Comparison of ENCODE assay signal across 8 cellular contexts in genomic region chr5:172777381-172778222, GRCh38. TPM values are rescaled to one million over a fixed set of nuclear protein-coding genes. Genes with fewer than 3 reads are reported as not detected.
DNase-seq lines count a peak whose midpoint lies in the region; ATAC-seq, FAIRE-seq and TF ChIP-seq lines count a peak whose summit lies in the region.

No MANE protein-coding gene starts in this region.

- H2AFZ ChIP-seq in keratinocyte (ENCODE audit: control insufficient read depth, low read length): no peak overlapping the region

- no peaks in the 10 kb centered on the region for H4K20me1 ChIP-seq in keratinocyte (ENCODE audit: control insufficient read depth, extremely low read depth, insufficient read depth, low read length)

- H3K4me2 ChIP-seq in keratinocyte (ENCODE audit: control insufficient read depth, extremely low read depth, insufficient read depth, low read depth, low read length): peak overlapping the region; percentile 69

- no peaks in the 10 kb centered on the region for H3K9me3 Mint-ChIP-seq in CD4-positive, alpha-beta memory T cell

- H3K9me1 ChIP-seq in keratinocyte (ENCODE audit: control insufficient read depth, extremely low read depth, insufficient read depth, low read length): no peaks in the 10 kb centered on the region

- H3K4me3 Mint-ChIP-seq in CD4-positive, alpha-beta memory T cell: peak overlapping the region; percentile 11 to 87 (median 78)
- peak overlapping the region; percentile 82 for H3K4me3 Mint-ChIP-seq in T-helper 17 cell

- H3K9ac ChIP-seq in keratinocyte (ENCODE audit: control insufficient read depth, extremely low read depth, insufficient read depth, low read length): peak overlapping the region; percentile 46

- H3K79me2 ChIP-seq in keratinocyte (ENCODE audit: control insufficient read depth, insufficient read depth, low read length): no peaks in the 10 kb centered on the region

- peaks cover 30 to 57% (median 45%) of the 10 kb centered on the region in 4 donors for H3K4me1 Mint-ChIP-seq in CD4-positive, alpha-beta memory T cell
- peaks cover 28% of the 10 kb centered on the region for H3K4me1 Mint-ChIP-seq in T-helper 17 cell

- no peak for TF ChIP-seq POLR2A in adrenal gland (IDR thresholded peaks at IDR 0.05)

- peaks cover 48% of the 10 kb centered on the region for H3K4me1 ChIP-seq in CD4-positive, alpha-beta memory T cell (ENCODE audit: insufficient read depth, low read length)
- H3K4me1 ChIP-seq in adrenal gland (replicated peaks in 1 of 2) (peaks cover 18 to 44% of the 10 kb centered on the region in 2 donors), keratinocyte (ENCODE audit: control insufficient read depth, extremely low read depth, insufficient read depth, low read length) (peaks cover 28% of the 10 kb centered on the region)

- CTCF ChIA-PET in CD4-positive, alpha-beta memory T cell (lab: Charles Lee; ENCODE audit: partially characterized antibody): interaction anchor here (0.7 to 5.1 kb wide), 9 partner anchors 13 to 156 kb away, joined by 3 to 33 read pairs (median 3); no protein-coding TSS in a partner anchor

- peak in 1 of 6 experiments; percentile 22 for TF ChIP-seq CTCF in adrenal gland (IDR thresholded peaks at IDR 0.05)
- TF ChIP-seq CTCF in keratinocyte (optimal IDR thresholded peaks at IDR 0.05 in 1 of 3, IDR thresholded peaks at IDR 0.05 in 1 of 3, conservative IDR thresholded peaks at IDR 0.05 in 1 of 3; ENCODE audit: extremely low read depth in 1 of 3, insufficient read depth in 2 of 3, low read length in 3 of 3): no peak

- peak; percentile 90 for ATAC-seq in GM19452 (IDR thresholded peaks at IDR 0.05; ENCODE audit: unreplicated experiment)
- ATAC-seq in HG03558 (IDR thresholded peaks at IDR 0.05; ENCODE audit: extremely low read depth, unreplicated experiment): peak; percentile 88
- peak; percentile 88 for ATAC-seq in T-helper 17 cell

- H3K27me3 ChIP-seq in CD4-positive, alpha-beta memory T cell (ENCODE audit: insufficient read depth, low read length): no peaks in the 10 kb centered on the region
- no peaks in the 10 kb centered on the region for H3K27me3 ChIP-seq in adrenal gland
- H3K27me3 ChIP-seq in keratinocyte (ENCODE audit: control insufficient read depth, extremely low read depth, insufficient read depth, low read length): no peaks in the 10 kb centered on the region

- intact Hi-C loops in CD4-positive, alpha-beta memory T cell (cut with micrococcal nuclease): loop anchor here (1.0 to 10.0 kb wide), 3 partner anchors 30 to 367 kb away; partner anchors contain the start of genes BNIP1 and ERGIC1
- intact Hi-C loops in adrenal gland (cut with DNase I): loop anchor here in 1 of 2 donors (10.0 kb wide), 1 partner anchor 127 kb away; no protein-coding TSS in a partner anchor

- no peak for FAIRE-seq in keratinocyte (lab: Jason Lieb, UNC)

- H3K9me3 ChIP-seq in CD4-positive, alpha-beta memory T cell (ENCODE audit: control insufficient read depth in 1 of 2, low read length in 2 of 2): no peaks in the 10 kb centered on the region
- H3K9me3 ChIP-seq in T-helper 17 cell (ENCODE audit: control insufficient read depth, low read length, poor library complexity, severe bottlenecking) (no peaks in the 10 kb centered on the region), adrenal gland (replicated peaks in 1 of 3) (no peaks in the 10 kb centered on the region), keratinocyte (ENCODE audit: control insufficient read depth, low read depth, low read length) (no peaks in the 10 kb centered on the region)

- no peaks in the 10 kb centered on the region for H3K36me3 ChIP-seq in CD4-positive, alpha-beta memory T cell (ENCODE audit: insufficient read depth, low read length)
- H3K36me3 ChIP-seq in adrenal gland (replicated peaks in 1 of 2) (no peaks in the 10 kb centered on the region), keratinocyte (ENCODE audit: control insufficient read depth in 2 of 2, extremely low read depth in 1 of 2, insufficient read depth in 2 of 2, low read length in 2 of 2) (no peaks in the 10 kb centered on the region)

- POLR2A ChIA-PET in CD4-positive, alpha-beta memory T cell (lab: Charles Lee; ENCODE audit: partially characterized antibody): interaction anchor here (0.6 to 5.9 kb wide), 19 partner anchors 9 to 771 kb away, joined by 3 to 85 read pairs (median 5); partner anchors contain the start of genes ATP6V0E1, ERGIC1, FBXW11 and RPL26L1

- peak overlapping the region; percentile 1 to 7 for H3K4me3 ChIP-seq in CD4-positive, alpha-beta memory T cell (ENCODE audit: low read length in 2 of 2)
- no peak overlapping the region for H3K4me3 ChIP-seq in adrenal gland
- peak overlapping the region in 1 of 3 experiments; percentile 3 for H3K4me3 ChIP-seq in keratinocyte (ENCODE audit: control insufficient read depth in 2 of 3, extremely low read depth in 1 of 3, insufficient read depth in 2 of 3, low read depth in 1 of 3, low read length in 3 of 3)

- H3K27ac Mint-ChIP-seq in CD4-positive, alpha-beta memory T cell: peak overlapping the region; percentile 95 to 99 (median 98)
- H3K27ac Mint-ChIP-seq in T-helper 17 cell: peak overlapping the region; percentile 100

- WGBS in adrenal gland, 4 donors: 36 to 45% (median 38%) methylated on average over 11 to 14 of the region's 14 CpGs

- dilution Hi-C loops in keratinocyte (cut with MboI; ENCODE audit: extremely low pct_ligation_motif_present, low sequenced_read_pairs): no loop called here

- peak; percentile 85 to 95 (median 88) for DNase-seq in CD4-positive, alpha-beta memory T cell
- DNase-seq in T-helper 17 cell: peak; percentile 71 to 81 (median 74)
- peak; percentile 90 to 97 (median 97) for DNase-seq in adrenal gland
- peak; percentile 86 for DNase-seq in keratinocyte (ENCODE audit: low read depth, low spot score)
- DNase-seq in stimulated activated CD4-positive, alpha-beta T cell treated with anti-CD3 and anti-CD28 coated beads, Interleukin-4, amount 100 ng/mL, for 24 hours: peak; percentile 88
- no peak for DNase-seq in NCI-H2227 treated with DMSO at 0.1 percent for 48 hours (lab: John Stamatoyannopoulos, UW)

- no peaks in the 10 kb centered on the region for H3K27me3 Mint-ChIP-seq in CD4-positive, alpha-beta memory T cell
- H3K27me3 Mint-ChIP-seq in T-helper 17 cell: no peaks in the 10 kb centered on the region

- H3K36me3 Mint-ChIP-seq in CD4-positive, alpha-beta memory T cell: peaks cover 0 to 2% of the 10 kb centered on the region in 2 donors
- no peaks in the 10 kb centered on the region for H3K36me3 Mint-ChIP-seq in T-helper 17 cell (ENCODE audit: low read depth)

- peak overlapping the region; percentile 89 for H3K27ac ChIP-seq in CD4-positive, alpha-beta memory T cell (ENCODE audit: low read depth, low read length)
- H3K27ac ChIP-seq in adrenal gland (peak overlapping the region; percentile 67 to 96 (median 87)), keratinocyte (ENCODE audit: control insufficient read depth, insufficient read depth, low read length) (peak overlapping the region; percentile 65)

RNA-seq across cellular contexts. Expression of gene DUSP1, which starts 6.6 kb away (rescaled TPM):
- total RNA-seq in CD4-positive, alpha-beta memory T cell: 10 to 100 TPM; 18.0 to 18.8 TPM
- 100 to 1,000 TPM; 297 to 879 TPM for polyA plus RNA-seq in CD4-positive, alpha-beta memory T cell
- total RNA-seq in T-helper 17 cell: 1,000 to 10,000 TPM; 1,522 to 2,429 TPM
- total RNA-seq in adrenal gland: 100 to 1,000 TPM in 7 of 8 donors, 10 to 100 TPM in 1; 60.5 to 603 (median 339) TPM
- 100 to 1,000 TPM in 1 of 3 donors, 10 to 100 TPM in 2; 59.5 to 107 (median 77.1) TPM for polyA plus RNA-seq in adrenal gland
- 10.4 to 303 TPM (median 174 TPM) in 3 replicates for polyA plus RNA-seq in keratinocyte
- polyA plus RNA-seq in keratinocyte (2011; ENCODE audit: low read depth): 68.7 TPM
- 98.5 and 108 TPM in 2 replicates for polyA plus RNA-seq in keratinocyte (2011; cell fraction: cytosol; rRNA removed)
- polyA plus RNA-seq in keratinocyte (2011; cell fraction: nucleus; rRNA removed): 553 and 700 TPM in 2 replicates
- 7.0 and 200 TPM in 2 replicates for polyA plus RNA-seq in keratinocyte (2012; ENCODE audit: low replicate concordance)
- 17.6 to 194 TPM (median 125 TPM) in 3 replicates for polyA minus RNA-seq in keratinocyte
- polyA minus RNA-seq in keratinocyte (2011; cell fraction: cytosol; rRNA and poly(A)+ RNA removed): 131 TPM
- 374 and 410 TPM in 2 replicates for polyA minus RNA-seq in keratinocyte (2011; cell fraction: nucleus; rRNA and poly(A)+ RNA removed)

RNA-seq across cellular contexts. Expression of gene ERGIC1, which starts 56.4 kb away (rescaled TPM):
- total RNA-seq in CD4-positive, alpha-beta memory T cell: 10 to 100 TPM; 45.8 to 51.0 TPM
- polyA plus RNA-seq in CD4-positive, alpha-beta memory T cell: 10 to 100 TPM; 10.6 to 18.8 TPM
- 10 to 100 TPM; 50.1 to 53.1 TPM for total RNA-seq in T-helper 17 cell
- total RNA-seq in adrenal gland: 100 to 1,000 TPM; 108 to 410 (median 254) TPM
- 100 to 1,000 TPM in 2 of 3 donors, 10 to 100 TPM in 1; 71.9 to 450 (median 103) TPM for polyA plus RNA-seq in adrenal gland
- polyA plus RNA-seq in keratinocyte: 89.5 to 105 TPM (median 93.4 TPM) in 3 replicates
- polyA plus RNA-seq in keratinocyte (2011; ENCODE audit: low read depth): 25.2 TPM
- 92.4 and 115 TPM in 2 replicates for polyA plus RNA-seq in keratinocyte (2011; cell fraction: cytosol; rRNA removed)
- 48.2 and 60.3 TPM in 2 replicates for polyA plus RNA-seq in keratinocyte (2011; cell fraction: nucleus; rRNA removed)
- polyA plus RNA-seq in keratinocyte (2012; ENCODE audit: low replicate concordance): 51.3 and 98.7 TPM in 2 replicates
- polyA minus RNA-seq in keratinocyte: 162 to 220 TPM (median 183 TPM) in 3 replicates
- 102 TPM for polyA minus RNA-seq in keratinocyte (2011; cell fraction: cytosol; rRNA and poly(A)+ RNA removed)
- 34.2 and 59.5 TPM in 2 replicates for polyA minus RNA-seq in keratinocyte (2011; cell fraction: nucleus; rRNA and poly(A)+ RNA removed)

Comparison
In these comparisons a context has a peak if more than half of its experiments do, and no peak if none do; other contexts are left out.
1. H3K4me3 ChIP-seq: peak in CD4-positive, alpha-beta memory T cell (2 of 2); none in adrenal gland (0 of 4).
2. Peak in every context shown above with its lines, with median percentiles within 50 percentile points of each other: H3K27ac ChIP-seq and ATAC-seq.